9 cellular contexts compared by ENCODE assay signal in the genomic region with DNA sequence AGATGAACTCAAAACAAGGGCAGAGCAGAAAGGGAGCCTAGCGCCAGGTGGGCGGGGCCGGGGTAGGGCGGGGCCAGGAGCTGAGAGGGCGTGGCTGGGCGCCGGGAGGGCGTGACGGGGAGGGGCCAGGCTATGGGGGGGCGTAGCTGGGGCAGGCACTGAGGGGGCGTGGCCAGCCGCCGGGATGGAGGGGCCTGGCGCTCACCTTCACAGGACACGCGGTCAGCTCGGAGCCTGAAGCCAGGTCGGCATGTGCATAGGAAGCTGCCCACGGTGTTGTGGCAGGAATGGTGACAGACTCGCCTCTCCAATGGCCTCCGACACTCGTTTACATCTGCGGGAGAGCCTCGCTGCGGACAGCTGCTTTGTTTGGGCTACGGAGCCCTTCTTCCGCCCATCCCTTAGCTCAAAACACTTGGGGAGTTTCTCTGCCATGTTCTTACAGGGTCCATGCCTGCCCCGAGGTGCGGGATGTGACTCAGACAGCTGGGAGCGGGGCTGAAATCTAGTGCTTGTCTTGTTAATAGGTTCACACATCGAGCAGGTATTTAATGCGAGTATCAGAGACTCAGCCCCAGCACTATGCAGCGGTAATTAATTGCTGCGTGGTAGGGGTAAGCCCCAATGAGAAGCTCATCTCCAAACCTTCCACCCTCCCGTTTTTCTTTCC. TPM values are rescaled to one million over a fixed set of nuclear protein-coding genes. Genes with fewer than 3 reads are reported as not detected.
DNase-seq lines count a peak whose midpoint lies in the region; ATAC-seq lines count a peak whose summit lies in the region.
"Had no signal": no experiment of that assay in that cellular context is flagged by ENCODE, and none has a peak within 500 bp of the region (broad histone marks: within the 10 kb centered on the region; RNA-seq: fewer than 3 reads in every experiment).

No MANE protein-coding gene starts in this region.

- POLR2A ChIA-PET in CD8-positive, alpha-beta memory T cell (lab: Charles Lee): no interaction called here

- H3K27ac ChIP-seq in iPS-18a (ENCODE audit: low read length): no peak overlapping the region
- H3K27ac ChIP-seq in CD8-positive, alpha-beta memory T cell (ENCODE audit: low read depth, low read length): no peak overlapping the region
- H3K27ac ChIP-seq: thoracic aorta had no signal

- H3K4me1 ChIP-seq in iPS-18a (ENCODE audit: control insufficient read depth, low read depth, low read length): peaks cover 7% of the 10 kb centered on the region
- H3K4me1 ChIP-seq in CD8-positive, alpha-beta memory T cell (ENCODE audit: insufficient read depth, low read length): no peaks in the 10 kb centered on the region

- no peaks in the 10 kb centered on the region for H3K4me1 Mint-ChIP-seq in CD8-positive, alpha-beta memory T cell

- H3K9ac ChIP-seq in iPS-18a (ENCODE audit: low read length): peak overlapping the region; percentile 47

- H3K4me3 ChIP-seq in iPS-18a (ENCODE audit: low read length): peak overlapping the region; percentile 47
- H3K4me3 ChIP-seq in CD8-positive, alpha-beta memory T cell (ENCODE audit: low read length): no peak overlapping the region
- H3K4me3 ChIP-seq: thoracic aorta had no signal

- no peak overlapping the region for H3K4me3 Mint-ChIP-seq in CD8-positive, alpha-beta memory T cell

- no peaks in the 10 kb centered on the region for H3K27me3 Mint-ChIP-seq in CD8-positive, alpha-beta memory T cell

- DNase-seq in Right ventricle myocardium inferior (ENCODE audit: missing footprints): no peak
- no peak for DNase-seq in cardiac septum (ENCODE audit: low spot score)
- DNase-seq in activated T-cell treated with anti-CD3 and anti-CD28 coated beads for 48 hours (ENCODE audit: low read depth): peak; percentile 45
- DNase-seq in stimulated activated naive CD8-positive, alpha-beta T cell treated with anti-CD3 and anti-CD28 coated beads, Interleukin-15, Interleukin-2, amounts not matched to agents 100 U/mL and 50 U/mL, for 24 hours: peak; percentile 69
- DNase-seq in CD8-positive, alpha-beta memory T cell: no peak

- no peaks in the 10 kb centered on the region for H3K9me3 Mint-ChIP-seq in CD8-positive, alpha-beta memory T cell

- ATAC-seq in Right ventricle myocardium inferior (peak; percentile 47), GM19351 (IDR thresholded peaks at IDR 0.05; ENCODE audit: unreplicated experiment) (no peak), HG03354 (IDR thresholded peaks at IDR 0.05; ENCODE audit: poor library complexity, severe bottlenecking, unreplicated experiment) (no peak)
- peak; percentile 76 for ATAC-seq in stimulated activated naive CD8-positive, alpha-beta T cell treated with anti-CD3 and anti-CD28 coated beads, Interleukin-15, Interleukin-2, amounts not matched to agents 100 U/mL and 50 U/mL, for 24 hours

- no peaks in the 10 kb centered on the region for H3K36me3 Mint-ChIP-seq in CD8-positive, alpha-beta memory T cell

- CTCF ChIA-PET in CD8-positive, alpha-beta memory T cell (lab: Charles Lee): no interaction called here

- H3K27ac Mint-ChIP-seq in CD8-positive, alpha-beta memory T cell: no peak overlapping the region

- no peaks in the 10 kb centered on the region for H3K9me3 ChIP-seq in iPS-18a (ENCODE audit: control insufficient read depth, low read depth, low read length)
- no peaks in the 10 kb centered on the region for H3K9me3 ChIP-seq in CD8-positive, alpha-beta memory T cell (ENCODE audit: low read length)
- H3K9me3 ChIP-seq: thoracic aorta had no signal

- H3K36me3 ChIP-seq in iPS-18a (ENCODE audit: control insufficient read depth, low read depth, low read length): peaks cover 2% of the 10 kb centered on the region
- H3K36me3 ChIP-seq in CD8-positive, alpha-beta memory T cell (ENCODE audit: insufficient read depth, low read length): no peaks in the 10 kb centered on the region
- H3K36me3 ChIP-seq: thoracic aorta had no signal

- intact Hi-C loops in Right ventricle myocardium inferior (cut with DNase I) (no loop called here), cardiac septum (cut with DNase I) (no loop called here)

- peaks cover 23% of the 10 kb centered on the region for H3K27me3 ChIP-seq in iPS-18a (ENCODE audit: control insufficient read depth, insufficient read depth, low read length)
- H3K27me3 ChIP-seq in CD8-positive, alpha-beta memory T cell (ENCODE audit: insufficient read depth, low read length, poor library complexity, severe bottlenecking): no peaks in the 10 kb centered on the region

RNA-seq across cellular contexts. Expression of a gene that starts 13.4 kb away (rescaled TPM):
- total RNA-seq in Right ventricle myocardium inferior (1.0 TPM), cardiac septum (0.59 TPM)
- 10 to 100 TPM; 11.3 to 12.4 TPM for total RNA-seq in CD8-positive, alpha-beta memory T cell
- not detected for polyA plus RNA-seq in CD8-positive, alpha-beta memory T cell

RNA-seq across cellular contexts. Expression of a gene that starts 40.7 kb away (rescaled TPM):
- total RNA-seq in Right ventricle myocardium inferior (0.95 TPM), cardiac septum (not detected)
- not detected for total RNA-seq in CD8-positive, alpha-beta memory T cell
- polyA plus RNA-seq in CD8-positive, alpha-beta memory T cell: not detected
- total RNA-seq: thoracic aorta had no signal

RNA-seq across cellular contexts. Expression of a gene that starts 51.2 kb away (rescaled TPM):
- total RNA-seq in Right ventricle myocardium inferior (113 TPM), cardiac septum (125 TPM)
- total RNA-seq in CD8-positive, alpha-beta memory T cell: 100 to 1,000 TPM; 302 to 307 TPM
- polyA plus RNA-seq in CD8-positive, alpha-beta memory T cell: 120 TPM

RNA-seq across cellular contexts. Expression of a gene that starts 51.3 kb away (rescaled TPM):
- total RNA-seq in Right ventricle myocardium inferior (12.3 TPM), cardiac septum (21.9 TPM)
- total RNA-seq in CD8-positive, alpha-beta memory T cell: 10 to 100 TPM; 66.8 to 72.4 TPM
- 31.8 TPM for polyA plus RNA-seq in CD8-positive, alpha-beta memory T cell

RNA-seq across cellular contexts. Expression of a gene that starts 59.6 kb away (rescaled TPM):
- total RNA-seq in Right ventricle myocardium inferior: not detected
- not detected for total RNA-seq in cardiac septum
- not detected for total RNA-seq in CD8-positive, alpha-beta memory T cell
- polyA plus RNA-seq in CD8-positive, alpha-beta memory T cell: not detected

Comparison
In these comparisons a context has a peak if more than half of its experiments do, and no peak if none do; other contexts are left out.
1. ATAC-seq: peak in Right ventricle myocardium inferior (single experiment) and stimulated activated naive CD8-positive, alpha-beta T cell treated with anti-CD3 and anti-CD28 coated beads, Interleukin-15, Interleukin-2, amounts not matched to agents 100 U/mL and 50 U/mL, for 24 hours (single experiment); none in GM19351 (single experiment) and HG03354 (single experiment).
2. DNase-seq: peak in activated T-cell treated with anti-CD3 and anti-CD28 coated beads for 48 hours (single experiment) and stimulated activated naive CD8-positive, alpha-beta T cell treated with anti-CD3 and anti-CD28 coated beads, Interleukin-15, Interleukin-2, amounts not matched to agents 100 U/mL and 50 U/mL, for 24 hours (single experiment); none in Right ventricle myocardium inferior (single experiment), cardiac septum (single experiment) and CD8-positive, alpha-beta memory T cell (0 of 5).